1 cellular context compared by ENCODE assay signal in the genomic region with DNA sequence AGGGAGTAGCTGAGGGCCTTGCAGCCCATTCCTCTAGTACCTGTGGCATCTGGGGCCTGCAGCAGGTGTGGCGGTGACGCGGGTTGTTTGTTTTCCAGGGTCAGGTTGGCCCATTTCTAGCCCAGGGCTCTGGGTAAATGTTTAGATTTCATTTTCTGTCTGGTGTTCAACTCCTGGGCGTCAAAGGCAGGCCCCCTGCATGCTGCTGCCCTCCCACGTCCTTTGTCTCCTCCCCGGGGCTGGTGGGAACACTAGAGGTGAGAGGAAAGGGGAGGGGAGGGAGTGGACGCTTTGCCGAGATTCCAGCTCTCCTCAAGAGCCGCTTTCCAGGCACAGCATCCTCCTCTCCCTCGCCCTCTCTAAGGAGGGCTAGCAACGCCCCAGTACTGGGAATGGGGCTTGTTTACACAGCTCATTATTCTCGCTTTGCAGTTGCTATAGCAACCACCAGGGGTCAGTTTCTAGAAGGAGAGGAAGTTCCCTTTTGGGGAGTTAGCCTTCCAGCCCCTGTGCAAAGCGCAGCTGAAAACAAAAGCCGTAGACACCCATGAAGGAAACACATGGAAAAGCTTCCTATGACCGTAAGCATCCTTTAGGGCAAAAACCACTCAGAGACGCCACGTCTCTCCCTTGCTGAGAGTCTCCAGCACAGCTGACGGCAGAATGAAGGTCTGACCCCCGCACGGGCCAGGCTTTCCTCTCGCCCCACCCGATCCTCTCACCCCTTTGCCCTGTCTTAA.
A peak's percentile ranks its signal among the peaks of the same experiment; 100 is the strongest.
TF ChIP-seq lines count a peak whose summit lies in the region.

No MANE protein-coding gene starts in this region.

TF ChIP-seq in H1, 55 proteins besides CTCF, POLR2A, EP300 and RAD21 (continued from another document):
- TF ChIP-seq SUZ12 (IDR thresholded peaks at IDR 0.05; ENCODE audit: low read length) (no peak), FOSL1 (IDR thresholded peaks at IDR 0.05; ENCODE audit: insufficient read depth, low read depth, low read length) (no peak), NANOG (IDR thresholded peaks at IDR 0.05; ENCODE audit: insufficient read depth, low read depth, low read length, poor library complexity, severe bottlenecking) (no peak), KDM1A (IDR thresholded peaks at IDR 0.05; ENCODE audit: borderline replicate concordance, low read length) (peak; percentile 12; the same call in 1 of the 2 replicates), CHD1 (IDR thresholded peaks at IDR 0.05; ENCODE audit: low read depth, low read length) (no peak), TAF7 (optimal IDR thresholded peaks at IDR 0.05; ENCODE audit: borderline replicate concordance, low read depth, low read length) (no peak), TCF12 (IDR thresholded peaks at IDR 0.05; ENCODE audit: low read depth, low read length) (0 out of 2 replicates have a peak, but pooled peaks have one; percentile 69), HDAC6 (IDR thresholded peaks at IDR 0.05; ENCODE audit: low read depth, low read length) (no peak), POU5F1 (IDR thresholded peaks at IDR 0.05; ENCODE audit: low read depth, low read length) (no peak), BCL11A (IDR thresholded peaks at IDR 0.05; ENCODE audit: low read depth in 2 of 2, low read length in 2 of 2) (no peak), EZH2 (IDR thresholded peaks at IDR 0.05; ENCODE audit: low read depth, low read length, severe bottlenecking) (no peak), CBX5 (IDR thresholded peaks at IDR 0.05; ENCODE audit: low read depth, low read length) (no peak), KDM5A (IDR thresholded peaks at IDR 0.05; ENCODE audit: low read length) (no peak), PHF8 (conservative IDR thresholded peaks at IDR 0.05; ENCODE audit: low read depth, low read length) (no peak), BRCA1 (IDR thresholded peaks at IDR 0.05; ENCODE audit: low read depth, low read length) (no peak), SIRT6 (IDR thresholded peaks at IDR 0.05; ENCODE audit: low read length) (no peak), SP2 (IDR thresholded peaks at IDR 0.05; ENCODE audit: low read length) (no peak), BACH1 (IDR thresholded peaks at IDR 0.05; ENCODE audit: low read length) (no peak), NRF1 (IDR thresholded peaks at IDR 0.05; ENCODE audit: low read depth, low read length) (no peak), SRF (IDR thresholded peaks at IDR 0.05; ENCODE audit: low read depth, low read length) (peak; percentile 50; the same call in 1 of the 2 replicates), JUND (IDR thresholded peaks at IDR 0.05; ENCODE audit: low read length) (no peak), CEBPB (IDR thresholded peaks at IDR 0.05; ENCODE audit: low read depth, low read length) (no peak), RNF2 (IDR thresholded peaks at IDR 0.05; ENCODE audit: borderline replicate concordance, low read depth, low read length, missing control alignments, poor library complexity, severe bottlenecking) (no peak), KDM4A (IDR thresholded peaks at IDR 0.05; ENCODE audit: low read depth, low read length, severe bottlenecking) (no peak), RXRA (IDR thresholded peaks at IDR 0.05; ENCODE audit: insufficient read depth, low read depth, low read length) (no peak), TBP (IDR thresholded peaks at IDR 0.05; ENCODE audit: low read depth, low read length) (no peak; the same call in 1 of the 2 replicates), TAF1 (IDR thresholded peaks at IDR 0.05; ENCODE audit: low read depth, low read length) (peak; percentile 15; the same call in 1 of the 2 replicates), TEAD4 (IDR thresholded peaks at IDR 0.05; ENCODE audit: low read depth, low read length) (peak; percentile 40; the same call in 1 of the 2 replicates), GABPA (IDR thresholded peaks at IDR 0.05; ENCODE audit: borderline replicate concordance, insufficient read depth, low read length) (no peak), ASH2L (IDR thresholded peaks at IDR 0.05; ENCODE audit: low read length) (peak; percentile 96), CHD2 (IDR thresholded peaks at IDR 0.05; ENCODE audit: low read length) (no peak), RFX5 (IDR thresholded peaks at IDR 0.05; ENCODE audit: borderline replicate concordance, low read depth, low read length) (no peak), JUN (IDR thresholded peaks at IDR 0.05; ENCODE audit: low read depth, low read length) (no peak), SAP30 (IDR thresholded peaks at IDR 0.05; ENCODE audit: insufficient read depth, insufficient replicate concordance, low read length) (no peak), SIX5 (IDR thresholded peaks at IDR 0.05; ENCODE audit: low read depth, low read length) (no peak), POLR2AphosphoS5 (IDR thresholded peaks at IDR 0.05; ENCODE audit: low read depth, low read length) (peak; percentile 44; the same call in 1 of the 2 replicates), SIN3A (conservative IDR thresholded peaks at IDR 0.05 in 1 of 2, IDR thresholded peaks at IDR 0.05 in 1 of 2; ENCODE audit: low read depth in 1 of 2, low read length in 2 of 2) (0 out of 4 replicates have a peak, but pooled peaks of 1 of the 2 experiments have one; percentile 57), EGR1 (IDR thresholded peaks at IDR 0.05; ENCODE audit: borderline replicate concordance, low read depth, low read length) (no peak), ZNF274 (IDR thresholded peaks at IDR 0.05; ENCODE audit: borderline replicate concordance, extremely low read depth, low read length) (no peak), MAFK (IDR thresholded peaks at IDR 0.05; ENCODE audit: low read depth, low read length) (no peak), SP4 (IDR thresholded peaks at IDR 0.05; ENCODE audit: low read length) (no peak), CTBP2 (IDR thresholded peaks at IDR 0.05; ENCODE audit: borderline replicate concordance, insufficient read depth, insufficient read length, low read length) (no peak), HDAC2 (IDR thresholded peaks at IDR 0.05; ENCODE audit: borderline replicate concordance in 1 of 2, low read depth in 2 of 2, low read length in 2 of 2) (0 out of 4 replicates have a peak, but pooled peaks of 1 of the 2 experiments have one; percentile 26), CREB1 (IDR thresholded peaks at IDR 0.05) (peak; percentile 27; the same call in 1 of the 2 replicates), CBX8 (IDR thresholded peaks at IDR 0.05; ENCODE audit: borderline replicate concordance, low read depth, low read length) (no peak), GTF2F1 (IDR thresholded peaks at IDR 0.05; ENCODE audit: borderline replicate concordance, low read depth, low read length) (no peak)
- TF ChIP-seq, protein P1, sequence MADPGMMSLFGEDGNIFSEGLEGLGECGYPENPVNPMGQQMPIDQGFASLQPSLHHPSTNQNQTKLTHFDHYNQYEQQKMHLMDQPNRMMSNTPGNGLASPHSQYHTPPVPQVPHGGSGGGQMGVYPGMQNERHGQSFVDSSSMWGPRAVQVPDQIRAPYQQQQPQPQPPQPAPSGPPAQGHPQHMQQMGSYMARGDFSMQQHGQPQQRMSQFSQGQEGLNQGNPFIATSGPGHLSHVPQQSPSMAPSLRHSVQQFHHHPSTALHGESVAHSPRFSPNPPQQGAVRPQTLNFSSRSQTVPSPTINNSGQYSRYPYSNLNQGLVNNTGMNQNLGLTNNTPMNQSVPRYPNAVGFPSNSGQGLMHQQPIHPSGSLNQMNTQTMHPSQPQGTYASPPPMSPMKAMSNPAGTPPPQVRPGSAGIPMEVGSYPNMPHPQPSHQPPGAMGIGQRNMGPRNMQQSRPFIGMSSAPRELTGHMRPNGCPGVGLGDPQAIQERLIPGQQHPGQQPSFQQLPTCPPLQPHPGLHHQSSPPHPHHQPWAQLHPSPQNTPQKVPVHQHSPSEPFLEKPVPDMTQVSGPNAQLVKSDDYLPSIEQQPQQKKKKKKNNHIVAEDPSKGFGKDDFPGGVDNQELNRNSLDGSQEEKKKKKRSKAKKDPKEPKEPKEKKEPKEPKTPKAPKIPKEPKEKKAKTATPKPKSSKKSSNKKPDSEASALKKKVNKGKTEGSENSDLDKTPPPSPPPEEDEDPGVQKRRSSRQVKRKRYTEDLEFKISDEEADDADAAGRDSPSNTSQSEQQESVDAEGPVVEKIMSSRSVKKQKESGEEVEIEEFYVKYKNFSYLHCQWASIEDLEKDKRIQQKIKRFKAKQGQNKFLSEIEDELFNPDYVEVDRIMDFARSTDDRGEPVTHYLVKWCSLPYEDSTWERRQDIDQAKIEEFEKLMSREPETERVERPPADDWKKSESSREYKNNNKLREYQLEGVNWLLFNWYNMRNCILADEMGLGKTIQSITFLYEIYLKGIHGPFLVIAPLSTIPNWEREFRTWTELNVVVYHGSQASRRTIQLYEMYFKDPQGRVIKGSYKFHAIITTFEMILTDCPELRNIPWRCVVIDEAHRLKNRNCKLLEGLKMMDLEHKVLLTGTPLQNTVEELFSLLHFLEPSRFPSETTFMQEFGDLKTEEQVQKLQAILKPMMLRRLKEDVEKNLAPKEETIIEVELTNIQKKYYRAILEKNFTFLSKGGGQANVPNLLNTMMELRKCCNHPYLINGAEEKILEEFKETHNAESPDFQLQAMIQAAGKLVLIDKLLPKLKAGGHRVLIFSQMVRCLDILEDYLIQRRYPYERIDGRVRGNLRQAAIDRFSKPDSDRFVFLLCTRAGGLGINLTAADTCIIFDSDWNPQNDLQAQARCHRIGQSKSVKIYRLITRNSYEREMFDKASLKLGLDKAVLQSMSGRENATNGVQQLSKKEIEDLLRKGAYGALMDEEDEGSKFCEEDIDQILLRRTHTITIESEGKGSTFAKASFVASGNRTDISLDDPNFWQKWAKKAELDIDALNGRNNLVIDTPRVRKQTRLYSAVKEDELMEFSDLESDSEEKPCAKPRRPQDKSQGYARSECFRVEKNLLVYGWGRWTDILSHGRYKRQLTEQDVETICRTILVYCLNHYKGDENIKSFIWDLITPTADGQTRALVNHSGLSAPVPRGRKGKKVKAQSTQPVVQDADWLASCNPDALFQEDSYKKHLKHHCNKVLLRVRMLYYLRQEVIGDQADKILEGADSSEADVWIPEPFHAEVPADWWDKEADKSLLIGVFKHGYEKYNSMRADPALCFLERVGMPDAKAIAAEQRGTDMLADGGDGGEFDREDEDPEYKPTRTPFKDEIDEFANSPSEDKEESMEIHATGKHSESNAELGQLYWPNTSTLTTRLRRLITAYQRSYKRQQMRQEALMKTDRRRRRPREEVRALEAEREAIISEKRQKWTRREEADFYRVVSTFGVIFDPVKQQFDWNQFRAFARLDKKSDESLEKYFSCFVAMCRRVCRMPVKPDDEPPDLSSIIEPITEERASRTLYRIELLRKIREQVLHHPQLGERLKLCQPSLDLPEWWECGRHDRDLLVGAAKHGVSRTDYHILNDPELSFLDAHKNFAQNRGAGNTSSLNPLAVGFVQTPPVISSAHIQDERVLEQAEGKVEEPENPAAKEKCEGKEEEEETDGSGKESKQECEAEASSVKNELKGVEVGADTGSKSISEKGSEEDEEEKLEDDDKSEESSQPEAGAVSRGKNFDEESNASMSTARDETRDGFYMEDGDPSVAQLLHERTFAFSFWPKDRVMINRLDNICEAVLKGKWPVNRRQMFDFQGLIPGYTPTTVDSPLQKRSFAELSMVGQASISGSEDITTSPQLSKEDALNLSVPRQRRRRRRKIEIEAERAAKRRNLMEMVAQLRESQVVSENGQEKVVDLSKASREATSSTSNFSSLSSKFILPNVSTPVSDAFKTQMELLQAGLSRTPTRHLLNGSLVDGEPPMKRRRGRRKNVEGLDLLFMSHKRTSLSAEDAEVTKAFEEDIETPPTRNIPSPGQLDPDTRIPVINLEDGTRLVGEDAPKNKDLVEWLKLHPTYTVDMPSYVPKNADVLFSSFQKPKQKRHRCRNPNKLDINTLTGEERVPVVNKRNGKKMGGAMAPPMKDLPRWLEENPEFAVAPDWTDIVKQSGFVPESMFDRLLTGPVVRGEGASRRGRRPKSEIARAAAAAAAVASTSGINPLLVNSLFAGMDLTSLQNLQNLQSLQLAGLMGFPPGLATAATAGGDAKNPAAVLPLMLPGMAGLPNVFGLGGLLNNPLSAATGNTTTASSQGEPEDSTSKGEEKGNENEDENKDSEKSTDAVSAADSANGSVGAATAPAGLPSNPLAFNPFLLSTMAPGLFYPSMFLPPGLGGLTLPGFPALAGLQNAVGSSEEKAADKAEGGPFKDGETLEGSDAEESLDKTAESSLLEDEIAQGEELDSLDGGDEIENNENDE (IDR thresholded peaks at IDR 0.05; ENCODE audit: insufficient replicate concordance, low read length): no peak
- TF ChIP-seq, protein P2, sequence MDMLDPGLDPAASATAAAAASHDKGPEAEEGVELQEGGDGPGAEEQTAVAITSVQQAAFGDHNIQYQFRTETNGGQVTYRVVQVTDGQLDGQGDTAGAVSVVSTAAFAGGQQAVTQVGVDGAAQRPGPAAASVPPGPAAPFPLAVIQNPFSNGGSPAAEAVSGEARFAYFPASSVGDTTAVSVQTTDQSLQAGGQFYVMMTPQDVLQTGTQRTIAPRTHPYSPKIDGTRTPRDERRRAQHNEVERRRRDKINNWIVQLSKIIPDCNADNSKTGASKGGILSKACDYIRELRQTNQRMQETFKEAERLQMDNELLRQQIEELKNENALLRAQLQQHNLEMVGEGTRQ (IDR thresholded peaks at IDR 0.05; ENCODE audit: low read length): no peak
- TF ChIP-seq, protein P3, sequence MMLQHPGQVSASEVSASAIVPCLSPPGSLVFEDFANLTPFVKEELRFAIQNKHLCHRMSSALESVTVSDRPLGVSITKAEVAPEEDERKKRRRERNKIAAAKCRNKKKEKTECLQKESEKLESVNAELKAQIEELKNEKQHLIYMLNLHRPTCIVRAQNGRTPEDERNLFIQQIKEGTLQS (IDR thresholded peaks at IDR 0.05; ENCODE audit: insufficient read depth, low read depth, low read length): no peak
- TF ChIP-seq, protein P4, sequence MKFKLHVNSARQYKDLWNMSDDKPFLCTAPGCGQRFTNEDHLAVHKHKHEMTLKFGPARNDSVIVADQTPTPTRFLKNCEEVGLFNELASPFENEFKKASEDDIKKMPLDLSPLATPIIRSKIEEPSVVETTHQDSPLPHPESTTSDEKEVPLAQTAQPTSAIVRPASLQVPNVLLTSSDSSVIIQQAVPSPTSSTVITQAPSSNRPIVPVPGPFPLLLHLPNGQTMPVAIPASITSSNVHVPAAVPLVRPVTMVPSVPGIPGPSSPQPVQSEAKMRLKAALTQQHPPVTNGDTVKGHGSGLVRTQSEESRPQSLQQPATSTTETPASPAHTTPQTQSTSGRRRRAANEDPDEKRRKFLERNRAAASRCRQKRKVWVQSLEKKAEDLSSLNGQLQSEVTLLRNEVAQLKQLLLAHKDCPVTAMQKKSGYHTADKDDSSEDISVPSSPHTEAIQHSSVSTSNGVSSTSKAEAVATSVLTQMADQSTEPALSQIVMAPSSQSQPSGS (IDR thresholded peaks at IDR 0.05; ENCODE audit: low read length): no peak
- TF ChIP-seq, protein P5, sequence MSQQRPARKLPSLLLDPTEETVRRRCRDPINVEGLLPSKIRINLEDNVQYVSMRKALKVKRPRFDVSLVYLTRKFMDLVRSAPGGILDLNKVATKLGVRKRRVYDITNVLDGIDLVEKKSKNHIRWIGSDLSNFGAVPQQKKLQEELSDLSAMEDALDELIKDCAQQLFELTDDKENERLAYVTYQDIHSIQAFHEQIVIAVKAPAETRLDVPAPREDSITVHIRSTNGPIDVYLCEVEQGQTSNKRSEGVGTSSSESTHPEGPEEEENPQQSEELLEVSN (IDR thresholded peaks at IDR 0.05): peak; percentile 61; the same call in 1 of the 2 replicates
- TF ChIP-seq, protein P6, sequence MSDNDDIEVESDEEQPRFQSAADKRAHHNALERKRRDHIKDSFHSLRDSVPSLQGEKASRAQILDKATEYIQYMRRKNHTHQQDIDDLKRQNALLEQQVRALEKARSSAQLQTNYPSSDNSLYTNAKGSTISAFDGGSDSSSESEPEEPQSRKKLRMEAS (IDR thresholded peaks at IDR 0.05): no peak
